Comparison of ENCODE assay signal across 2 cellular contexts in genomic region chr5:73344835-73345234, GRCh38.
TF ChIP-seq lines count a peak whose summit lies in the region.

No MANE protein-coding gene starts in this region.

TF ChIP-seq in SK-N-SH, 30 proteins besides CTCF, POLR2A, EP300 and RAD21 (continued from another document):
- TF ChIP-seq, protein P1, sequence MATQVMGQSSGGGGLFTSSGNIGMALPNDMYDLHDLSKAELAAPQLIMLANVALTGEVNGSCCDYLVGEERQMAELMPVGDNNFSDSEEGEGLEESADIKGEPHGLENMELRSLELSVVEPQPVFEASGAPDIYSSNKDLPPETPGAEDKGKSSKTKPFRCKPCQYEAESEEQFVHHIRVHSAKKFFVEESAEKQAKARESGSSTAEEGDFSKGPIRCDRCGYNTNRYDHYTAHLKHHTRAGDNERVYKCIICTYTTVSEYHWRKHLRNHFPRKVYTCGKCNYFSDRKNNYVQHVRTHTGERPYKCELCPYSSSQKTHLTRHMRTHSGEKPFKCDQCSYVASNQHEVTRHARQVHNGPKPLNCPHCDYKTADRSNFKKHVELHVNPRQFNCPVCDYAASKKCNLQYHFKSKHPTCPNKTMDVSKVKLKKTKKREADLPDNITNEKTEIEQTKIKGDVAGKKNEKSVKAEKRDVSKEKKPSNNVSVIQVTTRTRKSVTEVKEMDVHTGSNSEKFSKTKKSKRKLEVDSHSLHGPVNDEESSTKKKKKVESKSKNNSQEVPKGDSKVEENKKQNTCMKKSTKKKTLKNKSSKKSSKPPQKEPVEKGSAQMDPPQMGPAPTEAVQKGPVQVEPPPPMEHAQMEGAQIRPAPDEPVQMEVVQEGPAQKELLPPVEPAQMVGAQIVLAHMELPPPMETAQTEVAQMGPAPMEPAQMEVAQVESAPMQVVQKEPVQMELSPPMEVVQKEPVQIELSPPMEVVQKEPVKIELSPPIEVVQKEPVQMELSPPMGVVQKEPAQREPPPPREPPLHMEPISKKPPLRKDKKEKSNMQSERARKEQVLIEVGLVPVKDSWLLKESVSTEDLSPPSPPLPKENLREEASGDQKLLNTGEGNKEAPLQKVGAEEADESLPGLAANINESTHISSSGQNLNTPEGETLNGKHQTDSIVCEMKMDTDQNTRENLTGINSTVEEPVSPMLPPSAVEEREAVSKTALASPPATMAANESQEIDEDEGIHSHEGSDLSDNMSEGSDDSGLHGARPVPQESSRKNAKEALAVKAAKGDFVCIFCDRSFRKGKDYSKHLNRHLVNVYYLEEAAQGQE (IDR thresholded peaks at IDR 0.05; ENCODE audit: low read depth, low read length): peak; percentile 79
- TF ChIP-seq MXI1 (IDR thresholded peaks at IDR 0.05; ENCODE audit: low read depth, low read length) (no peak), YY1 (IDR thresholded peaks at IDR 0.05; ENCODE audit: low read depth) (no peak)

TF ChIP-seq in SK-N-SH treated with all-trans-retinoic acid at 6 μM for 48 hours, 23 proteins besides CTCF, POLR2A, EP300 and RAD21 (continued from another document):
- no peak for TF ChIP-seq ZC3H10 (CRISPR knock-in tag; IDR thresholded peaks at IDR 0.05)
- TF ChIP-seq ZNF565 (CRISPR knock-in tag; conservative IDR thresholded peaks at IDR 0.05; ENCODE audit: low read depth): no peak
- TF ChIP-seq PATZ1 (CRISPR knock-in tag; IDR thresholded peaks at IDR 0.05; ENCODE audit: borderline replicate concordance): no peak
